Comparison of ENCODE assay signal across 1 cellular context in the genomic region with DNA sequence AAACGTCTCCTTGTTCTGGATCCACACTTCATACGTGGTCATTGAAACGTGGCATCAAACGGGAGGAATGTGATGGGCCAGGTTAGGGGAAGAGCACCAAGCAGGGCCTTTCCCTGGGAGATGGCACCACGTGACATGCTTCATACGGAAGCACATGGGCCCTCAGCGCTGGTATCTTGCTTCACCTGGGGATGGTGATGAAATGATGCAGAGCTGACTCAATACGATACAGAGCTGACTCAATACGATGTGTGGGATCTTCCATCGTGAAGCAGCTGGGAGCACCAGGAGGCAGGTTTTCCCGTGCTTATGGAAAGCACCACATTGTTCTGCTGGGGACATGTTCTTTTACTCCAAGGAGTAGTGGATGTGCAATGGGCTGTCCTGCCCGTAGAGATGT.
TF ChIP-seq lines count a peak whose summit lies in the region.

No MANE protein-coding gene starts in this region.

TF ChIP-seq in HepG2, 621 proteins besides CTCF, POLR2A, EP300 and RAD21 (continued from another document):
- TF ChIP-seq, protein P1, sequence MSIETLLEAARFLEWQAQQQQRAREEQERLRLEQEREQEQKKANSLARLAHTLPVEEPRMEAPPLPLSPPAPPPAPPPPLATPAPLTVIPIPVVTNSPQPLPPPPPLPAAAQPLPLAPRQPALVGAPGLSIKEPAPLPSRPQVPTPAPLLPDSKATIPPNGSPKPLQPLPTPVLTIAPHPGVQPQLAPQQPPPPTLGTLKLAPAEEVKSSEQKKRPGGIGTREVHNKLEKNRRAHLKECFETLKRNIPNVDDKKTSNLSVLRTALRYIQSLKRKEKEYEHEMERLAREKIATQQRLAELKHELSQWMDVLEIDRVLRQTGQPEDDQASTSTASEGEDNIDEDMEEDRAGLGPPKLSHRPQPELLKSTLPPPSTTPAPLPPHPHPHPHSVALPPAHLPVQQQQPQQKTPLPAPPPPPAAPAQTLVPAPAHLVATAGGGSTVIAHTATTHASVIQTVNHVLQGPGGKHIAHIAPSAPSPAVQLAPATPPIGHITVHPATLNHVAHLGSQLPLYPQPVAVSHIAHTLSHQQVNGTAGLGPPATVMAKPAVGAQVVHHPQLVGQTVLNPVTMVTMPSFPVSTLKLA (IDR thresholded peaks at IDR 0.05): peak; percentile 30; the same call in 1 of the 2 replicates
- TF ChIP-seq, protein P2, sequence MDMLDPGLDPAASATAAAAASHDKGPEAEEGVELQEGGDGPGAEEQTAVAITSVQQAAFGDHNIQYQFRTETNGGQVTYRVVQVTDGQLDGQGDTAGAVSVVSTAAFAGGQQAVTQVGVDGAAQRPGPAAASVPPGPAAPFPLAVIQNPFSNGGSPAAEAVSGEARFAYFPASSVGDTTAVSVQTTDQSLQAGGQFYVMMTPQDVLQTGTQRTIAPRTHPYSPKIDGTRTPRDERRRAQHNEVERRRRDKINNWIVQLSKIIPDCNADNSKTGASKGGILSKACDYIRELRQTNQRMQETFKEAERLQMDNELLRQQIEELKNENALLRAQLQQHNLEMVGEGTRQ (IDR thresholded peaks at IDR 0.05; ENCODE audit: low read depth, low read length): peak; percentile 68
- TF ChIP-seq, protein P2 (CRISPR knock-in tag; IDR thresholded peaks at IDR 0.05; ENCODE audit: borderline replicate concordance): no peak
- TF ChIP-seq ZNF124 (CRISPR knock-in tag; IDR thresholded peaks at IDR 0.05): no peak
- no peak for TF ChIP-seq KAT7 (CRISPR knock-in tag; IDR thresholded peaks at IDR 0.05; ENCODE audit: borderline replicate concordance)
- no peak for TF ChIP-seq ZKSCAN5 (CRISPR knock-in tag; IDR thresholded peaks at IDR 0.05)
- no peak for TF ChIP-seq NR3C1 (CRISPR knock-in tag; IDR thresholded peaks at IDR 0.05)
- TF ChIP-seq ZNF556 (CRISPR knock-in tag; IDR thresholded peaks at IDR 0.05; ENCODE audit: borderline replicate concordance): no peak
- no peak for TF ChIP-seq SIX4 (CRISPR knock-in tag; IDR thresholded peaks at IDR 0.05)
- TF ChIP-seq RAD51 (IDR thresholded peaks at IDR 0.05; ENCODE audit: borderline replicate concordance): peak; percentile 61; the same call in 1 of the 2 replicates
- TF ChIP-seq, protein P3, sequence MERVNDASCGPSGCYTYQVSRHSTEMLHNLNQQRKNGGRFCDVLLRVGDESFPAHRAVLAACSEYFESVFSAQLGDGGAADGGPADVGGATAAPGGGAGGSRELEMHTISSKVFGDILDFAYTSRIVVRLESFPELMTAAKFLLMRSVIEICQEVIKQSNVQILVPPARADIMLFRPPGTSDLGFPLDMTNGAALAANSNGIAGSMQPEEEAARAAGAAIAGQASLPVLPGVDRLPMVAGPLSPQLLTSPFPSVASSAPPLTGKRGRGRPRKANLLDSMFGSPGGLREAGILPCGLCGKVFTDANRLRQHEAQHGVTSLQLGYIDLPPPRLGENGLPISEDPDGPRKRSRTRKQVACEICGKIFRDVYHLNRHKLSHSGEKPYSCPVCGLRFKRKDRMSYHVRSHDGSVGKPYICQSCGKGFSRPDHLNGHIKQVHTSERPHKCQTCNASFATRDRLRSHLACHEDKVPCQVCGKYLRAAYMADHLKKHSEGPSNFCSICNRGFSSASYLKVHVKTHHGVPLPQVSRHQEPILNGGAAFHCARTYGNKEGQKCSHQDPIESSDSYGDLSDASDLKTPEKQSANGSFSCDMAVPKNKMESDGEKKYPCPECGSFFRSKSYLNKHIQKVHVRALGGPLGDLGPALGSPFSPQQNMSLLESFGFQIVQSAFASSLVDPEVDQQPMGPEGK (CRISPR knock-in tag; IDR thresholded peaks at IDR 0.05): no peak
- no peak for TF ChIP-seq ZNF766 (CRISPR knock-in tag; IDR thresholded peaks at IDR 0.05; ENCODE audit: borderline replicate concordance)
- no peak for TF ChIP-seq HDAC6 (IDR thresholded peaks at IDR 0.05; ENCODE audit: low read depth, low read length)
- TF ChIP-seq, protein P4, sequence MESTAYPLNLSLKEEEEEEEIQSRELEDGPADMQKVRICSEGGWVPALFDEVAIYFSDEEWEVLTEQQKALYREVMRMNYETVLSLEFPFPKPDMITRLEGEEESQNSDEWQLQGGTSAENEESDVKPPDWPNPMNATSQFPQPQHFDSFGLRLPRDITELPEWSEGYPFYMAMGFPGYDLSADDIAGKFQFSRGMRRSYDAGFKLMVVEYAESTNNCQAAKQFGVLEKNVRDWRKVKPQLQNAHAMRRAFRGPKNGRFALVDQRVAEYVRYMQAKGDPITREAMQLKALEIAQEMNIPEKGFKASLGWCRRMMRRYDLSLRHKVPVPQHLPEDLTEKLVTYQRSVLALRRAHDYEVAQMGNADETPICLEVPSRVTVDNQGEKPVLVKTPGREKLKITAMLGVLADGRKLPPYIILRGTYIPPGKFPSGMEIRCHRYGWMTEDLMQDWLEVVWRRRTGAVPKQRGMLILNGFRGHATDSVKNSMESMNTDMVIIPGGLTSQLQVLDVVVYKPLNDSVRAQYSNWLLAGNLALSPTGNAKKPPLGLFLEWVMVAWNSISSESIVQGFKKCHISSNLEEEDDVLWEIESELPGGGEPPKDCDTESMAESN (CRISPR knock-in tag; conservative IDR thresholded peaks at IDR 0.05): no peak
- TF ChIP-seq ERF (CRISPR knock-in tag; IDR thresholded peaks at IDR 0.05): no peak
